14 cellular contexts compared by ENCODE assay signal in the genomic region with DNA sequence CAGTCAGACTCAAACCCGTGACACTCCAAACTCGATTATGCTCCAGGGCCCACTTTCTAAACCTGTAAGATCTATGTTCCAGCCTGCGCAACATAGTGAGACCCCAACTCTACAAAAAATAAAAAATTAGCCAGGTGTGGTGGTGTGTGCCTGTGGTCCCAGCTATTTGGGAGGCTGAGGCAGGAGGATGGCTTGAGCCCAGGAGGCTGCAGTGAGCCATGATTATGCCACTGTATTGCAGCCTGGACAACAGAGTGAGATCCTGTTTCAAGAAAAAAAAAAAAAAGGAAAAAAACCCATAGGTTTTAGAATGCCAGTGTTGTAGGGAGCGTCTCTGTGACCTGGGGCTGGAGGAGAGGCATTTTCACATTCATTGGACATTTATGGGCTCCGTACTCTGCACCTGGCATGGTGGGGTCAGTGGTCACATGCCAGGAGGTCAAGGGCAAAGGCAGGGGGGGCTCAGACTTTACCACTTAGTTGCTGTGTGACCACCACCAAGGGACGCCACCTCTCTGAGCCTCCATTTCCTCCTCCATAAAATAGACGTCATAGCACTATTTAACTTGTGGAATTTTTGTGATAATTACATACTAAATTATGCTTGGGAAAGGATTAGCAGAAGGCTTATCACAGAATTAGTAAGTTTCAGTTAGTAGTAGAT. TPM values are rescaled to one million over a fixed set of nuclear protein-coding genes. Genes with fewer than 3 reads are reported as not detected.
A peak's percentile ranks its signal among the peaks of the same experiment; 100 is the strongest.
DNase-seq lines count a peak whose midpoint lies in the region; TF ChIP-seq lines count a peak whose summit lies in the region.
"Had no signal": no experiment of that assay in that cellular context is flagged by ENCODE, and none has a peak within 500 bp of the region (broad histone marks: within the 10 kb centered on the region; RNA-seq: fewer than 3 reads in every experiment).

No MANE protein-coding gene starts in this region.

- DNase-seq in HEK293T (ENCODE audit: extremely low spot score) (no peak), spleen (peak; percentile 3), NCI-H69 (lab: John Stamatoyannopoulos, UW) (no peak)
- no peak for DNase-seq in activated CD4-positive, alpha-beta memory T cell treated with anti-CD3 and anti-CD28 coated beads, Interleukin-2, amount 10 ng/mL, durations not matched to agents 7 days and 5 days
- DNase-seq in activated CD4-positive, alpha-beta T cell treated with anti-CD3 and anti-CD28 coated beads, Interleukin-2, amount 50 U/mL, for 4 hours: no peak
- DNase-seq: AML-193; CD4-positive, alpha-beta T cell; DMS153; GDM1; GOT3; H7 had no signal

- peaks cover under 1 to 8% (median 6%) of the 10 kb centered on the region in 6 donors for H3K4me1 ChIP-seq in spleen

- WGBS in spleen, 5 donors: 82 to 95% (median 87%) methylated on average over 7 of the region's 7 CpGs

- no peak overlapping the region for H3K27ac ChIP-seq in spleen
- H3K27ac ChIP-seq: C4-2B had no signal

- no peaks in the 10 kb centered on the region for H3K36me3 ChIP-seq in spleen

- no peaks in the 10 kb centered on the region for H3K4me1 Mint-ChIP-seq in nephron
- H3K4me1 Mint-ChIP-seq in activated CD4-positive, alpha-beta memory T cell treated with anti-CD3 and anti-CD28 coated beads, Interleukin-2, amount 10 ng/mL, durations not matched to agents 7 days and 5 days: peaks cover 6% of the 10 kb centered on the region

- H3K27me3 Mint-ChIP-seq in nephron (ENCODE audit: low read depth): peaks cover 33% of the 10 kb centered on the region
- H3K27me3 Mint-ChIP-seq in activated CD4-positive, alpha-beta memory T cell treated with anti-CD3 and anti-CD28 coated beads, Interleukin-2, amount 10 ng/mL, durations not matched to agents 7 days and 5 days: peaks cover 22% of the 10 kb centered on the region

- no peak for TF ChIP-seq POLR2A in spleen (IDR thresholded peaks at IDR 0.05)

- H3K4me3 ChIP-seq in spleen: no peak overlapping the region

- peak overlapping the region in 2 of 3 experiments; percentile 96 to 97 for H3K27ac Mint-ChIP-seq in nephron
- no peak overlapping the region for H3K27ac Mint-ChIP-seq in activated CD4-positive, alpha-beta memory T cell treated with anti-CD3 and anti-CD28 coated beads, Interleukin-2, amount 10 ng/mL, durations not matched to agents 7 days and 5 days
- H3K27ac Mint-ChIP-seq: CD4-positive, alpha-beta T cell had no signal

- peaks cover 0 to 35% (median 17%) of the 10 kb centered on the region in 7 donors for H3K27me3 ChIP-seq in spleen (replicated peaks in 1 of 7)

- no peaks in the 10 kb centered on the region for H3K9me3 Mint-ChIP-seq in nephron
- no peaks in the 10 kb centered on the region for H3K9me3 Mint-ChIP-seq in activated CD4-positive, alpha-beta memory T cell treated with anti-CD3 and anti-CD28 coated beads, Interleukin-2, amount 10 ng/mL, durations not matched to agents 7 days and 5 days
- H3K9me3 Mint-ChIP-seq: CD4-positive, alpha-beta T cell had no signal

- peaks cover 4% of the 10 kb centered on the region for H3K36me3 Mint-ChIP-seq in nephron (ENCODE audit: low read depth)
- H3K36me3 Mint-ChIP-seq in activated CD4-positive, alpha-beta memory T cell treated with anti-CD3 and anti-CD28 coated beads, Interleukin-2, amount 10 ng/mL, durations not matched to agents 7 days and 5 days (ENCODE audit: low read depth): peaks cover 4% of the 10 kb centered on the region

- CTCF ChIA-PET in HEK293T (lab: Yijun Ruan, JAX): no interaction called here
- CTCF ChIA-PET in activated CD4-positive, alpha-beta memory T cell treated with anti-CD3 and anti-CD28 coated beads, Interleukin-2, amount 10 ng/mL, durations not matched to agents 7 days and 5 days (lab: Charles Lee): interaction anchor here (2.5 kb wide), 1 partner anchor 12 kb away, joined by 8 read pairs; a partner anchor contains a TSS

- no peak for TF ChIP-seq CTCF in nephron (IDR thresholded peaks at IDR 0.05; ENCODE audit: unreplicated experiment in 3 of 3)
- TF ChIP-seq CTCF in spleen (IDR thresholded peaks at IDR 0.05 in 8 of 11, conservative IDR thresholded peaks at IDR 0.05 in 3 of 11): no peak

- H3K9me3 ChIP-seq in spleen: no peaks in the 10 kb centered on the region

- H3K4me3 Mint-ChIP-seq in nephron: no peak overlapping the region
- no peak overlapping the region for H3K4me3 Mint-ChIP-seq in activated CD4-positive, alpha-beta memory T cell treated with anti-CD3 and anti-CD28 coated beads, Interleukin-2, amount 10 ng/mL, durations not matched to agents 7 days and 5 days
- H3K4me3 Mint-ChIP-seq: CD4-positive, alpha-beta T cell had no signal

- POLR2A ChIA-PET in HEK293T (lab: Yijun Ruan, JAX): interaction anchor here (0.9 to 1.2 kb wide), 3 partner anchors 9 to 23 kb away, joined by 3 to 5 read pairs (median 4); a partner anchor contains a TSS
- POLR2A ChIA-PET in activated CD4-positive, alpha-beta memory T cell treated with anti-CD3 and anti-CD28 coated beads, Interleukin-2, amount 10 ng/mL, durations not matched to agents 7 days and 5 days (lab: Charles Lee): no interaction called here

- intact Hi-C loops in spleen (cut with DNase I; ENCODE audit: low total_unique reads): no loop called here

TF ChIP-seq in HEK293T, 16 proteins besides CTCF, POLR2A, EP300 and RAD21:
- TF ChIP-seq SUZ12 (IDR thresholded peaks at IDR 0.05): no peak
- TF ChIP-seq ZNF384 (IDR thresholded peaks at IDR 0.05): peak; percentile 49
- TF ChIP-seq TARDBP (IDR thresholded peaks at IDR 0.05): no peak
TF ChIP-seq in HEK293T: peak in this region for 1.

RNA-seq across cellular contexts. Expression of a gene that starts 5.7 kb away (rescaled TPM):
- not detected for total RNA-seq in spleen
- not detected for polyA plus RNA-seq in spleen
- not detected for total RNA-seq in activated CD4-positive, alpha-beta memory T cell treated with anti-CD3 and anti-CD28 coated beads, Interleukin-2, amount 10 ng/mL, durations not matched to agents 7 days and 5 days
- total RNA-seq: CD4-positive, alpha-beta T cell had no signal
- polyA plus RNA-seq: BJ had no signal

RNA-seq across cellular contexts. Expression of a gene that starts 12.0 kb away (rescaled TPM):
- total RNA-seq in spleen: 1 to 10 TPM; 2.0 to 5.3 (median 4.5) TPM
- polyA plus RNA-seq in spleen: 1 to 10 TPM; 4.6 to 5.7 (median 5.4) TPM
- 1 to 10 TPM; 4.5 to 4.7 TPM for total RNA-seq in activated CD4-positive, alpha-beta memory T cell treated with anti-CD3 and anti-CD28 coated beads, Interleukin-2, amount 10 ng/mL, durations not matched to agents 7 days and 5 days

RNA-seq across cellular contexts. Expression of a gene that starts 19.3 kb away (rescaled TPM):
- total RNA-seq in spleen: 10 to 100 TPM in 5 of 7 donors, 1 to 10 TPM in 2; 7.9 to 17.4 (median 12.7) TPM
- 10 to 100 TPM; 15.5 to 17.7 (median 17.2) TPM for polyA plus RNA-seq in spleen
- 10 to 100 TPM; 14.8 to 15.2 TPM for total RNA-seq in activated CD4-positive, alpha-beta memory T cell treated with anti-CD3 and anti-CD28 coated beads, Interleukin-2, amount 10 ng/mL, durations not matched to agents 7 days and 5 days

RNA-seq across cellular contexts. Expression of a gene that starts 21.9 kb away (rescaled TPM):
- under 1 TPM in 2 of 7 donors, not detected in 5; 0.16 to 0.27 TPM for total RNA-seq in spleen
- under 1 TPM; 0.52 to 0.68 (median 0.58) TPM for polyA plus RNA-seq in spleen
- under 1 TPM; 0.28 to 0.30 TPM for total RNA-seq in activated CD4-positive, alpha-beta memory T cell treated with anti-CD3 and anti-CD28 coated beads, Interleukin-2, amount 10 ng/mL, durations not matched to agents 7 days and 5 days
- total RNA-seq: CD4-positive, alpha-beta T cell had no signal

RNA-seq across cellular contexts. Expression of a gene that starts 40.0 kb away (rescaled TPM):
- total RNA-seq in spleen: 10 to 100 TPM; 30.3 to 51.5 (median 41.8) TPM
- 10 to 100 TPM; 36.2 to 46.0 (median 40.7) TPM for polyA plus RNA-seq in spleen
- 10 to 100 TPM; 44.0 to 44.8 TPM for total RNA-seq in activated CD4-positive, alpha-beta memory T cell treated with anti-CD3 and anti-CD28 coated beads, Interleukin-2, amount 10 ng/mL, durations not matched to agents 7 days and 5 days
